Comparison of ENCODE assay signal across 19 cellular contexts in the genomic region with DNA sequence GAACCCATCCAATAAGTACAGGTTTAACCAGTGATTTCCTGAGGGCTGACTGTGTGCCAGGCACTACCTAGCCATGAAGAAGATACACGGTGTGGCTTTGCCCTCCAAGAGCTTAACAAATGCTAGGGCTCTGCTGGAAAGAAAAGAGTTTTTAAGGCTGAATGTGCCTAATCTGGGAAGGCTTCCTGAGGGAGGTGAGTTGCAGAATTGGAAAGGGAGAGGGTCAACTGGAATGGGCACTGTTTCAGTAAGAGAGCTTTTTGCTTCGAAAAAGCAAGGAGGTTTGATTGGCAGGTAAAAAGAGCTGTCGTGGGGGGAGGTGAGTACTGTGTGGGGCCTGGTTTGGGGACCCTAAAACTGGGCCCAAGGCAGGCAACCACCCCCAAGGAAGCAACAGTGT. TPM values are rescaled to one million over a fixed set of nuclear protein-coding genes. Genes with fewer than 3 reads are reported as not detected.
A peak's percentile ranks its signal among the peaks of the same experiment; 100 is the strongest.
DNase-seq lines count a peak whose midpoint lies in the region; ATAC-seq and TF ChIP-seq lines count a peak whose summit lies in the region.
"Had no signal": no experiment of that assay in that cellular context is flagged by ENCODE, and none has a peak within 500 bp of the region (broad histone marks: within the 10 kb centered on the region; RNA-seq: fewer than 3 reads in every experiment).

No MANE protein-coding gene starts in this region.

- peaks cover 21% of the 10 kb centered on the region for H3K27me3 Mint-ChIP-seq in CD4-positive, alpha-beta T cell

- no peaks in the 10 kb centered on the region for H3K36me3 Mint-ChIP-seq in CD4-positive, alpha-beta T cell (ENCODE audit: low read depth)
- H3K36me3 Mint-ChIP-seq: CD8-positive, alpha-beta T cell; memory B cell; natural killer cell; T-cell had no signal

- no peaks in the 10 kb centered on the region for H3K9me3 ChIP-seq in CD4-positive, alpha-beta T cell (ENCODE audit: control insufficient read depth, low read length)
- no peaks in the 10 kb centered on the region for H3K9me3 ChIP-seq in esophagus (ENCODE audit: control insufficient read depth in 2 of 2, insufficient read depth in 1 of 2, low read depth in 1 of 2, low read length in 1 of 2)
- peaks cover 3% of the 10 kb centered on the region for H3K9me3 ChIP-seq in trophoblast cell (ENCODE audit: insufficient read depth, low read depth, low read length)

- H3K4me3 ChIP-seq in esophagus (ENCODE audit: low read depth in 1 of 2, low read length in 2 of 2) (no peak overlapping the region), trophoblast cell (ENCODE audit: low read depth, low read length) (no peak overlapping the region)
- H3K4me3 ChIP-seq: smooth muscle cell had no signal

- POLR2A ChIA-PET in CD4-positive, alpha-beta T cell (lab: Charles Lee) = interaction anchor here (1.1 to 1.3 kb wide), 2 partner anchors 7 to 13 kb away, joined by 3 read pairs; no protein-coding TSS in a partner anchor

- H3K14ac ChIP-seq in trophoblast cell (ENCODE audit: low read length) = no peak overlapping the region

- CTCF ChIA-PET in CD4-positive, alpha-beta T cell (lab: Charles Lee) = interaction anchor here (1.4 kb wide), 1 partner anchor 28 kb away, joined by 5 read pairs; no protein-coding TSS in a partner anchor

- no peak overlapping the region for H2AK5ac ChIP-seq in trophoblast cell (ENCODE audit: low read length)

- H3K4me1 ChIP-seq in esophagus (ENCODE audit: control insufficient read depth in 2 of 2, insufficient read depth in 2 of 2, low read length in 1 of 2) = peaks cover 9% of the 10 kb centered on the region in 2 donors
- H3K4me1 ChIP-seq in trophoblast cell (ENCODE audit: control insufficient read depth in 1 of 2, insufficient read depth in 2 of 2, low read length in 2 of 2) = peaks cover 35 to 44% of the 10 kb centered on the region in 2 experiments

- H3K27ac Mint-ChIP-seq in CD4-positive, alpha-beta T cell = no peak overlapping the region
- H3K27ac Mint-ChIP-seq: CD8-positive, alpha-beta T cell; memory B cell; natural killer cell; T-cell had no signal

- no peak for ATAC-seq in CD4-positive, alpha-beta T cell (ENCODE audit: poor library complexity)
- ATAC-seq: CD8-positive, alpha-beta T cell; natural killer cell; T-cell had no signal

- peaks cover 5% of the 10 kb centered on the region for H3K79me1 ChIP-seq in trophoblast cell (ENCODE audit: low read length)

- H3K4ac ChIP-seq in trophoblast cell (ENCODE audit: low read depth, low read length) = no peak overlapping the region

- no peaks in the 10 kb centered on the region for H3K79me2 ChIP-seq in trophoblast cell (ENCODE audit: control insufficient read depth, insufficient read depth, low read length, poor library complexity)

- peaks cover 13% of the 10 kb centered on the region for H3K27me3 ChIP-seq in CD4-positive, alpha-beta T cell (ENCODE audit: control insufficient read depth, insufficient read depth, low read length)
- H3K27me3 ChIP-seq in esophagus (ENCODE audit: control insufficient read depth in 1 of 2, insufficient read depth in 2 of 2, low read length in 2 of 2) (peaks cover 0 to 2% of the 10 kb centered on the region in 2 donors), trophoblast cell (ENCODE audit: insufficient read depth, low read length) (peaks cover 7% of the 10 kb centered on the region)

- in situ Hi-C loops in ACHN (cut with HindIII; ENCODE audit: low pct_ligation_motif_present, low pct_unique_long_range_greater_than_20kb, low sequenced_read_pairs) = no loop called here

- H2BK5ac ChIP-seq in trophoblast cell (ENCODE audit: low read depth, low read length, poor library complexity) = no peak overlapping the region

- no peak overlapping the region for H2AFZ ChIP-seq in trophoblast cell (ENCODE audit: insufficient read depth, low read length, poor library complexity)

- TF ChIP-seq CTCF in CD4-positive, alpha-beta T cell (IDR thresholded peaks at IDR 0.05) = no peak
- TF ChIP-seq CTCF in VCaP (conservative IDR thresholded peaks at IDR 0.05) = no peak

- H3K23ac ChIP-seq in trophoblast cell (ENCODE audit: low read length) = no peak overlapping the region

- no peak overlapping the region for H3K27ac ChIP-seq in CD4-positive, alpha-beta T cell (ENCODE audit: low read depth, low read length)
- H3K27ac ChIP-seq in VCaP (peak overlapping the region; percentile 75), esophagus (ENCODE audit: low read depth in 2 of 2, low read length in 1 of 2) (peak overlapping the region; percentile 18 to 59), trophoblast cell (ENCODE audit: low read depth, low read length) (no peak overlapping the region)

- 51 to 67% methylated on average over 3 of the region's 3 CpGs for WGBS in esophagus, 2 donors
- no CpG with 5 or more reads among the region's 3 CpGs for WGBS in trophoblast cell (ENCODE audit: extremely low coverage, insufficient coverage, insufficient read length)

- peak overlapping the region; percentile 11 for H3K4me3 Mint-ChIP-seq in CD4-positive, alpha-beta T cell
- H3K4me3 Mint-ChIP-seq: memory B cell, natural killer cell, T-cell had no signal

- DNase-seq in CD4-positive, alpha-beta T cell = no peak
- no peak for DNase-seq in trophoblast cell
- no peak for DNase-seq in NCI-H2171 treated with DMSO at 0.1 percent for 48 hours (lab: John Stamatoyannopoulos, UW)
- no peak for DNase-seq in kidney glomerular epithelial cell (lab: John Stamatoyannopoulos, UW)
- DNase-seq in ACHN = no peak
- DNase-seq in central memory CD4-positive, alpha-beta T cell = no peak
- DNase-seq: activated CD4-positive, alpha-beta T cell treated with anti-CD3 and anti-CD28 coated beads, Interleukin-2, amount 50 U/mL, for 48 hours; activated gamma-delta T cell; amygdala; CD8-positive, alpha-beta T cell; DND-41; effector CD8-positive, alpha-beta T cell; natural killer cell; stimulated activated CD4-positive, alpha-beta T cell treated with anti-CD3 and anti-CD28 coated beads, Interleukin-4, amount 100 ng/mL, for 1 hour; T-cell had no signal

- H3K36me3 ChIP-seq in esophagus (ENCODE audit: control insufficient read depth in 2 of 2, insufficient read depth in 2 of 2, low read length in 1 of 2) (no peaks in the 10 kb centered on the region), trophoblast cell (ENCODE audit: control insufficient read depth in 1 of 2, insufficient read depth in 2 of 2, low read length in 2 of 2) (no peaks in the 10 kb centered on the region)

- no peaks in the 10 kb centered on the region for H3K9me3 Mint-ChIP-seq in CD4-positive, alpha-beta T cell
- H3K9me3 Mint-ChIP-seq: CD8-positive, alpha-beta T cell; memory B cell; natural killer cell; T-cell had no signal

- no peak overlapping the region for H3K9ac ChIP-seq in trophoblast cell (ENCODE audit: low read length)

- H3K18ac ChIP-seq in trophoblast cell (ENCODE audit: low read length) = no peak overlapping the region

- peak overlapping the region; percentile 41 for H3K4me2 ChIP-seq in trophoblast cell (ENCODE audit: low read length)
- H3K4me2 ChIP-seq: smooth muscle cell had no signal

- H4K12ac ChIP-seq in trophoblast cell (ENCODE audit: low read depth, low read length) = no peak overlapping the region

- H4K8ac ChIP-seq in trophoblast cell (ENCODE audit: low read depth, low read length) = no peak overlapping the region

- H2BK120ac ChIP-seq in trophoblast cell (ENCODE audit: insufficient read depth, low read length, poor library complexity) = no peak overlapping the region

- peak overlapping the region; percentile 25 for H4K91ac ChIP-seq in trophoblast cell (ENCODE audit: low read depth, low read length)

- peaks cover 18% of the 10 kb centered on the region for H3K4me1 Mint-ChIP-seq in CD4-positive, alpha-beta T cell (ENCODE audit: low read depth)
- H3K4me1 Mint-ChIP-seq: memory B cell had no signal

- H2BK12ac ChIP-seq in trophoblast cell (ENCODE audit: low read length) = peak overlapping the region; percentile 0

- intact Hi-C loops in CD4-positive, alpha-beta T cell (cut with DNase I, micrococcal nuclease) = no loop called here

RNA-seq across cellular contexts. Expression of a gene that starts 2.7 kb away (rescaled TPM):
- total RNA-seq in CD4-positive, alpha-beta T cell = 1 to 10 TPM; 5.2 to 6.8 TPM
- 10 to 100 TPM in 1 of 2 donors, 1 to 10 TPM in 1; 8.6 to 12.9 TPM for polyA plus RNA-seq in esophagus
- 3.1 and 3.3 TPM in 2 replicates for polyA plus RNA-seq in trophoblast cell (2013)

RNA-seq across cellular contexts. Expression of a gene that starts 37.2 kb away (rescaled TPM):
- total RNA-seq in CD4-positive, alpha-beta T cell = 1 to 10 TPM; 5.7 to 6.5 TPM
- polyA plus RNA-seq in esophagus = under 1 TPM in 1 of 2 donors, not detected in 1; 0.14 TPM
- 0.04 and 0.10 TPM in 2 replicates for polyA plus RNA-seq in trophoblast cell (2013)
- total RNA-seq: smooth muscle cell had no signal
- polyA plus RNA-seq: smooth muscle cell had no signal

Comparison
In these comparisons a context has a peak if more than half of its experiments do, and no peak if none do; other contexts are left out.
1. H3K27ac ChIP-seq: peak in VCaP (single experiment) and esophagus (2 of 2); none in CD4-positive, alpha-beta T cell (single experiment) and trophoblast cell (single experiment).